Comparison of ENCODE assay signal across 15 cellular contexts in genomic region chr1:98001764-98002163, GRCh38.
DNase-seq lines count a peak whose midpoint lies in the region; ATAC-seq and TF ChIP-seq lines count a peak whose summit lies in the region.
"Had no signal": no experiment of that assay in that cellular context is flagged by ENCODE, and none has a peak within 500 bp of the region (broad histone marks: within the 10 kb centered on the region; RNA-seq: fewer than 3 reads in every experiment).

No MANE protein-coding gene starts in this region.

- no peak overlapping the region for H2AFZ ChIP-seq in hepatocyte

- H3K27me3 Mint-ChIP-seq in brain: no peaks in the 10 kb centered on the region
- H3K27me3 Mint-ChIP-seq: memory B cell had no signal

- ATAC-seq in HG03196 (IDR thresholded peaks at IDR 0.05; ENCODE audit: unreplicated experiment) (no peak), GM18907 (IDR thresholded peaks at IDR 0.05; ENCODE audit: unreplicated experiment) (no peak), HG03139 (IDR thresholded peaks at IDR 0.05; ENCODE audit: unreplicated experiment) (no peak)
- ATAC-seq: CD8-positive, alpha-beta T cell had no signal

- H3K4me2 ChIP-seq in hepatocyte: no peak overlapping the region

- no peaks in the 10 kb centered on the region for H3K9me3 Mint-ChIP-seq in brain
- H3K9me3 Mint-ChIP-seq: activated CD4-positive, alpha-beta memory T cell treated with anti-CD3 and anti-CD28 coated beads, Interleukin-2, amount 10 ng/mL, durations not matched to agents 7 days and 5 days; CD8-positive, alpha-beta T cell; memory B cell had no signal

- H3K4me3 ChIP-seq in HFF-Myc (replicated peaks; ENCODE audit: low read depth, low read length) (no peak overlapping the region), hepatocyte (no peak overlapping the region), MG63 (no peak overlapping the region)

- H3K4me1 Mint-ChIP-seq in brain: peaks cover 12% of the 10 kb centered on the region
- H3K4me1 Mint-ChIP-seq: activated CD4-positive, alpha-beta memory T cell treated with anti-CD3 and anti-CD28 coated beads, Interleukin-2, amount 10 ng/mL, durations not matched to agents 7 days and 5 days; memory B cell had no signal

- H3K9me3 ChIP-seq in hepatocyte (ENCODE audit: low read depth) (no peaks in the 10 kb centered on the region), MG63 (no peaks in the 10 kb centered on the region)

- H3K36me3 ChIP-seq in hepatocyte (replicated peaks; ENCODE audit: insufficient read depth, low read depth) (no peaks in the 10 kb centered on the region), MG63 (no peaks in the 10 kb centered on the region)

- no peaks in the 10 kb centered on the region for H3K9me2 ChIP-seq in hepatocyte (replicated peaks; ENCODE audit: insufficient read depth)

- H3K27me3 ChIP-seq in hepatocyte (no peaks in the 10 kb centered on the region), MG63 (no peaks in the 10 kb centered on the region)

- 94% methylated on average over 1 of the region's 1 CpG for WGBS in hepatocyte (ENCODE audit: low lambda C conversion rate, missing lambda C conversion rate)

- TF ChIP-seq CTCF in HFF-Myc (IDR thresholded peaks at IDR 0.05; ENCODE audit: low read depth, low read length, missing control alignments) (peak; percentile 6), brain (conservative IDR thresholded peaks at IDR 0.05) (peak; percentile 9 to 39), hepatocyte (IDR thresholded peaks at IDR 0.05; ENCODE audit: poor library complexity) (peak; percentile 9)

- H3K4me1 ChIP-seq in hepatocyte (ENCODE audit: insufficient read depth): no peaks in the 10 kb centered on the region

- no peaks in the 10 kb centered on the region for H3K79me2 ChIP-seq in hepatocyte

- no peaks in the 10 kb centered on the region for H4K20me1 ChIP-seq in hepatocyte (ENCODE audit: insufficient read depth, poor library complexity, severe bottlenecking)

- H3K4me3 Mint-ChIP-seq in brain: no peak overlapping the region
- H3K4me3 Mint-ChIP-seq: activated CD4-positive, alpha-beta memory T cell treated with anti-CD3 and anti-CD28 coated beads, Interleukin-2, amount 10 ng/mL, durations not matched to agents 7 days and 5 days; CD8-positive, alpha-beta T cell; memory B cell had no signal

- DNase-seq in AG20443 (ENCODE audit: low spot score) (peak; percentile 14), HFF-Myc (ENCODE audit: extremely low read depth, low read depth) (no peak), hepatocyte (ENCODE audit: low spot score) (no peak), MG63 (no peak)
- DNase-seq: activated CD4-positive, alpha-beta memory T cell treated with anti-CD3 and anti-CD28 coated beads, Interleukin-2, amount 10 ng/mL, durations not matched to agents 7 days and 5 days; activated effector memory CD4-positive, alpha-beta T cell treated with Interleukin-2 at 50 U/mL for 16 hours; CD8-positive, alpha-beta T cell; NCI-H146; NCI-H82; SHP77 had no signal

- no peak overlapping the region for H3K27ac Mint-ChIP-seq in brain
- H3K27ac Mint-ChIP-seq: activated CD4-positive, alpha-beta memory T cell treated with anti-CD3 and anti-CD28 coated beads, Interleukin-2, amount 10 ng/mL, durations not matched to agents 7 days and 5 days; CD8-positive, alpha-beta T cell; memory B cell had no signal

- H3K36me3 Mint-ChIP-seq in brain: no peaks in the 10 kb centered on the region
- H3K36me3 Mint-ChIP-seq: CD8-positive, alpha-beta T cell; memory B cell had no signal

- H3K27ac ChIP-seq in hepatocyte: no peak overlapping the region
